1 cellular context compared by ENCODE assay signal in genomic region chrX:14476169-14476568, GRCh38.
TF ChIP-seq lines count a peak whose summit lies in the region.

No MANE protein-coding gene starts in this region.

TF ChIP-seq in GM23338, 12 proteins besides CTCF, POLR2A, EP300 and RAD21 (continued from another document):
- TF ChIP-seq ZNF462 (CRISPR knock-in tag; IDR thresholded peaks at IDR 0.05): no peak
- TF ChIP-seq STAT1 (IDR thresholded peaks at IDR 0.05; ENCODE audit: unreplicated experiment): no peak
- TF ChIP-seq, protein P1, sequence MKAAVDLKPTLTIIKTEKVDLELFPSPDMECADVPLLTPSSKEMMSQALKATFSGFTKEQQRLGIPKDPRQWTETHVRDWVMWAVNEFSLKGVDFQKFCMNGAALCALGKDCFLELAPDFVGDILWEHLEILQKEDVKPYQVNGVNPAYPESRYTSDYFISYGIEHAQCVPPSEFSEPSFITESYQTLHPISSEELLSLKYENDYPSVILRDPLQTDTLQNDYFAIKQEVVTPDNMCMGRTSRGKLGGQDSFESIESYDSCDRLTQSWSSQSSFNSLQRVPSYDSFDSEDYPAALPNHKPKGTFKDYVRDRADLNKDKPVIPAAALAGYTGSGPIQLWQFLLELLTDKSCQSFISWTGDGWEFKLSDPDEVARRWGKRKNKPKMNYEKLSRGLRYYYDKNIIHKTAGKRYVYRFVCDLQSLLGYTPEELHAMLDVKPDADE (IDR thresholded peaks at IDR 0.05): no peak
- TF ChIP-seq REST (IDR thresholded peaks at IDR 0.05; ENCODE audit: unreplicated experiment): no peak
- TF ChIP-seq EZH2phosphoT487 (IDR thresholded peaks at IDR 0.05; ENCODE audit: unreplicated experiment): no peak
- no peak for TF ChIP-seq ZNF331 (CRISPR knock-in tag; IDR thresholded peaks at IDR 0.05; ENCODE audit: low read depth)
- TF ChIP-seq CREB1 (CRISPR knock-in tag; IDR thresholded peaks at IDR 0.05; ENCODE audit: low read depth): no peak
- TF ChIP-seq JUNB (IDR thresholded peaks at IDR 0.05; ENCODE audit: unreplicated experiment): no peak
- TF ChIP-seq NANOG (IDR thresholded peaks at IDR 0.05; ENCODE audit: borderline replicate concordance): no peak
- no peak for TF ChIP-seq POLR2AphosphoS5 (IDR thresholded peaks at IDR 0.05; ENCODE audit: low read depth)
- TF ChIP-seq EZH2 (IDR thresholded peaks at IDR 0.05; ENCODE audit: low read depth, unreplicated experiment): no peak
